In genomic region chr17:42685831-42686230, GRCh38 we compare ENCODE assay signal across 25 cellular contexts. TPM values are rescaled to one million over a fixed set of nuclear protein-coding genes. Genes with fewer than 3 reads are reported as not detected.
"Had no signal": no experiment of that assay in that cellular context is flagged by ENCODE, and none has a peak within 500 bp of the region (broad histone marks: within the 10 kb centered on the region; RNA-seq: fewer than 3 reads in every experiment).

No MANE protein-coding gene starts in this region.

- H2AFZ ChIP-seq: hepatocyte had no signal

- H3K27ac ChIP-seq: colonic mucosa, gastrocnemius medialis, hepatocyte, neutrophil, ovary, suprapubic skin, tibial artery had no signal

- H3K9me3 ChIP-seq: colonic mucosa, gastrocnemius medialis, neutrophil, ovary, sigmoid colon, suprapubic skin, tibial artery had no signal

- ATAC-seq: activated CD4-positive, alpha-beta T cell treated with anti-CD3 and anti-CD28 coated beads for 36 hours; activated CD8-positive, alpha-beta memory T cell treated with anti-CD3 and anti-CD28 coated beads, Interleukin-2, amount 10 ng/mL, durations not matched to agents 7 days and 5 days; activated CD8-positive, alpha-beta T cell treated with anti-CD3 and anti-CD28 coated beads, Interleukin-2, amount 10 ng/mL, durations not matched to agents 7 days and 5 days; gastrocnemius medialis; naive thymus-derived CD4-positive, alpha-beta T cell; stimulated activated memory B cell treated with anti-CD40 and anti-IgM and Interleukin-4, amounts not matched to agents 10 μg/mL and 1 μg/mL and 100 μg/mL, for 72 hours had no signal

- H3K27me3 ChIP-seq: gastrocnemius medialis, hepatocyte, ovary, sigmoid colon, tibial artery had no signal

- FAIRE-seq: bronchial epithelial cell, endometrium, keratinocyte, small intestine had no signal

- DNase-seq: activated CD4-positive, alpha-beta T cell treated with anti-CD3 and anti-CD28 coated beads for 36 hours; activated CD4-positive, CD25-positive, alpha-beta regulatory T cell; activated CD8-positive, alpha-beta memory T cell treated with anti-CD3 and anti-CD28 coated beads, Interleukin-2, amount 10 ng/mL, durations not matched to agents 7 days and 5 days; activated CD8-positive, alpha-beta T cell treated with anti-CD3 and anti-CD28 coated beads, Interleukin-2, amount 10 ng/mL, durations not matched to agents 7 days and 5 days; activated T-cell treated with anti-CD3 and anti-CD28 coated beads, Interleukin-2, amount 50 U/mL, for 48 hours; cerebellar nuclear complex; colonic mucosa; effector CD8-positive, alpha-beta T cell; erythroblast; gastrocnemius medialis; midbrain; naive thymus-derived CD4-positive, alpha-beta T cell; ovary; sigmoid colon; small intestine; stimulated activated CD4-positive, alpha-beta T cell treated with anti-CD3 and anti-CD28 coated beads, Interleukin-4, amount 100 ng/mL, for 24 hours; stimulated activated CD8-positive, alpha-beta memory T cell treated with anti-CD3 and anti-CD28 coated beads, Interleukin-4, amount 100 ng/mL, for 48 hours; tibial artery had no signal

- H3K36me3 ChIP-seq: colonic mucosa, gastrocnemius medialis, neutrophil, ovary had no signal

- H3K4me2 ChIP-seq: hepatocyte had no signal

- H3K4me3 ChIP-seq: colonic mucosa, gastrocnemius medialis, hepatocyte, ovary, sigmoid colon, suprapubic skin, tibial artery had no signal

RNA-seq across cellular contexts. Expression of gene CCR10, which starts 4.2 kb away (rescaled TPM):
- total RNA-seq: bronchial epithelial cell had no signal

RNA-seq across cellular contexts. Expression of gene PLEKHH3, which starts 9.0 kb away (rescaled TPM):
- polyA plus RNA-seq: naive thymus-derived CD4-positive, alpha-beta T cell had no signal
